ENCODE assay signal across 8 cellular contexts in genomic region chr4:38667005-38667771, GRCh38. TPM values are rescaled to one million over a fixed set of nuclear protein-coding genes. Genes with fewer than 3 reads are reported as not detected.
A peak's percentile ranks its signal among the peaks of the same experiment; 100 is the strongest.
DNase-seq lines count a peak whose midpoint lies in the region; ATAC-seq and TF ChIP-seq lines count a peak whose summit lies in the region.

No MANE protein-coding gene starts in this region.

- H3K9me3 ChIP-seq in CD4-positive, alpha-beta T cell (ENCODE audit: control insufficient read depth, low read length) = no peaks in the 10 kb centered on the region
- H3K9me3 ChIP-seq in right lobe of liver = no peaks in the 10 kb centered on the region

- no peaks in the 10 kb centered on the region for H3K36me3 ChIP-seq in right lobe of liver

- peaks cover 0 to 58% (median 29%) of the 10 kb centered on the region in 4 donors for H3K4me1 ChIP-seq in right lobe of liver

- no peaks in the 10 kb centered on the region for H3K27me3 Mint-ChIP-seq in CD4-positive, alpha-beta T cell

- CTCF ChIA-PET in CD4-positive, alpha-beta T cell (lab: Charles Lee) = interaction anchor here (1.0 to 2.1 kb wide), 5 partner anchors 8 to 488 kb away, joined by 3 to 17 read pairs (median 5); no protein-coding TSS in a partner anchor

- under 1% methylated on average over 9 of the region's 9 CpGs for WGBS in right lobe of liver (ENCODE audit: insufficient coverage, low coverage, low lambda C conversion rate, missing lambda C conversion rate)

- peaks cover 32% of the 10 kb centered on the region for H3K36me3 Mint-ChIP-seq in CD4-positive, alpha-beta T cell (ENCODE audit: low read depth)

- H3K4me1 Mint-ChIP-seq in CD4-positive, alpha-beta T cell (ENCODE audit: low read depth) = peaks cover 65% of the 10 kb centered on the region

- in situ Hi-C loops in GM13977 (cut with MboI; ENCODE audit: low pct_unique_long_range_greater_than_20kb, low sequenced_read_pairs, unreplicated experiment) = no loop called here

- peak overlapping the region; percentile 80 for H3K27ac ChIP-seq in CD4-positive, alpha-beta T cell (ENCODE audit: low read depth, low read length)
- H3K27ac ChIP-seq in right lobe of liver = peak overlapping the region; percentile 95 to 97 (median 96)

- no peaks in the 10 kb centered on the region for H3K9me3 Mint-ChIP-seq in CD4-positive, alpha-beta T cell

- intact Hi-C loops in CD4-positive, alpha-beta T cell (cut with DNase I, micrococcal nuclease) = loop anchor here (1.0 to 10.0 kb wide), 5 partner anchors 12 to 982 kb away; partner anchors contain the start of genes RELL1 (in 1 of the 2) and WDR19 (in 1 of the 2)
- intact Hi-C loops in right lobe of liver (cut with DNase I) = loop anchor here (10.0 kb wide), 2 partner anchors 282 to 342 kb away; no protein-coding TSS in a partner anchor

- peak; percentile 66 for ATAC-seq in CD4-positive, alpha-beta T cell (ENCODE audit: poor library complexity)
- peak; percentile 22 for ATAC-seq in HG03175 (IDR thresholded peaks at IDR 0.05; ENCODE audit: unreplicated experiment)
- peak; percentile 47 to 65 (median 62) for ATAC-seq in right lobe of liver

- peak; percentile 27 to 83 (median 54) for DNase-seq in CD4-positive, alpha-beta T cell
- peak; percentile 64 to 73 for DNase-seq in NCI-H526 (lab: John Stamatoyannopoulos, UW)
- peak; percentile 42 to 47 for DNase-seq in activated CD4-positive, alpha-beta T cell treated with anti-CD3 and anti-CD28 coated beads, Interleukin-2, amount 50 U/mL, for 48 hours
- peak; percentile 52 for DNase-seq in effector CD8-positive, alpha-beta T cell (lab: John Stamatoyannopoulos, UW)
- DNase-seq in right lobe of liver = peak; percentile 65 to 90 (median 81)
- peak; percentile 46 for DNase-seq in stimulated activated naive CD4-positive, alpha-beta T cell treated with Interleukin-2 at 50 U/mL for 16 hours (lab: John Stamatoyannopoulos, UW)
- no peak for DNase-seq in GM13977 (ENCODE audit: low spot score)

- no peaks in the 10 kb centered on the region for H3K27me3 ChIP-seq in CD4-positive, alpha-beta T cell (ENCODE audit: control insufficient read depth, insufficient read depth, low read length)
- H3K27me3 ChIP-seq in right lobe of liver = no peaks in the 10 kb centered on the region

- peak; percentile 95 for TF ChIP-seq POLR2A in right lobe of liver (IDR thresholded peaks at IDR 0.05)

- POLR2A ChIA-PET in CD4-positive, alpha-beta T cell (lab: Charles Lee) = interaction anchor here (0.6 to 5.3 kb wide), 11 partner anchors 8 to 1055 kb away, joined by 3 to 64 read pairs (median 6); no protein-coding TSS in a partner anchor

- peak overlapping the region; percentile 82 to 94 (median 91) for H3K4me3 ChIP-seq in right lobe of liver

- no peak for TF ChIP-seq CTCF in CD4-positive, alpha-beta T cell (IDR thresholded peaks at IDR 0.05)
- no peak for TF ChIP-seq CTCF in right lobe of liver (IDR thresholded peaks at IDR 0.05)
- no peak for TF ChIP-seq CTCF in GM13977 (IDR thresholded peaks at IDR 0.05; ENCODE audit: extremely low read depth, insufficient read depth, missing control alignments)

- H3K4me3 Mint-ChIP-seq in CD4-positive, alpha-beta T cell = peak overlapping the region; percentile 99

- peak overlapping the region; percentile 91 for H3K27ac Mint-ChIP-seq in CD4-positive, alpha-beta T cell

RNA-seq across cellular contexts. Expression of gene KLF3, which starts 3.2 kb away (rescaled TPM):
- total RNA-seq in CD4-positive, alpha-beta T cell = 100 to 1,000 TPM; 203 to 204 TPM
- 10 to 100 TPM; 21.3 to 37.6 (median 26.8) TPM for total RNA-seq in right lobe of liver

Comparison
In these comparisons a context has a peak if more than half of its experiments do, and no peak if none do; other contexts are left out.
1. RNA of gene KLF3, which starts 3.2 kb away (total RNA-seq): 203 to 204 TPM in CD4-positive, alpha-beta T cell; 21.3 to 37.6 TPM in right lobe of liver; every median in the first group is over 4 times any median in the second.
2. Peak in every context shown above with its lines, with median percentiles within 50 percentile points of each other: ATAC-seq.